In genomic region chr10:75788394-75789205, GRCh38 we compare ENCODE assay signal across 11 cellular contexts.
DNase-seq lines count a peak whose midpoint lies in the region; ATAC-seq, FAIRE-seq and TF ChIP-seq lines count a peak whose summit lies in the region.
"Had no signal": no experiment of that assay in that cellular context is flagged by ENCODE, and none has a peak within 500 bp of the region (broad histone marks: within the 10 kb centered on the region; RNA-seq: fewer than 3 reads in every experiment).

No MANE protein-coding gene starts in this region.

- ATAC-seq in GM21390 (IDR thresholded peaks at IDR 0.05; ENCODE audit: unreplicated experiment), result no peak
- ATAC-seq in SK-N-SH treated with all-trans-retinoic acid at 6 μM for 48 hours, result no peak
- ATAC-seq in HG03045 (IDR thresholded peaks at IDR 0.05; ENCODE audit: unreplicated experiment), result no peak

- DNase-seq in HT1080 (ENCODE audit: low read depth) (peak; percentile 16), stromal cell of bone marrow (ENCODE audit: low read depth) (peak; percentile 79), kidney glomerular epithelial cell (lab: John Stamatoyannopoulos, UW) (no peak)
- DNase-seq: DMS153, KBM-7, upper lobe of left lung had no signal

- H3K27me3 ChIP-seq in layer of hippocampus (ENCODE audit: control insufficient read depth, insufficient read depth, low read length), result no peaks in the 10 kb centered on the region
- H3K27me3 ChIP-seq: upper lobe of left lung had no signal

- peak; percentile 37 for FAIRE-seq in endometrium (lab: Jason Lieb, UNC)

- H3K27ac ChIP-seq in layer of hippocampus (ENCODE audit: low read depth, low read length), result peak overlapping the region; percentile 80

TF ChIP-seq in SK-N-SH treated with all-trans-retinoic acid at 6 μM for 48 hours, 23 proteins besides CTCF, POLR2A, EP300 and RAD21:
- TF ChIP-seq TCF4 (CRISPR knock-in tag; IDR thresholded peaks at IDR 0.05; ENCODE audit: borderline replicate concordance), result no peak
- TF ChIP-seq GLIS3 (CRISPR knock-in tag; IDR thresholded peaks at IDR 0.05), result no peak
- TF ChIP-seq ESRRG (CRISPR knock-in tag; IDR thresholded peaks at IDR 0.05), result no peak
- TF ChIP-seq ZFP3 (CRISPR knock-in tag; IDR thresholded peaks at IDR 0.05), result no peak
- TF ChIP-seq ZFP30 (CRISPR knock-in tag; IDR thresholded peaks at IDR 0.05), result no peak
- TF ChIP-seq BACH2 (CRISPR knock-in tag; IDR thresholded peaks at IDR 0.05; ENCODE audit: borderline replicate concordance), result no peak
- no peak for TF ChIP-seq PPARA (CRISPR knock-in tag; IDR thresholded peaks at IDR 0.05; ENCODE audit: borderline replicate concordance)
- no peak for TF ChIP-seq TOX (CRISPR knock-in tag; IDR thresholded peaks at IDR 0.05; ENCODE audit: borderline replicate concordance)
- TF ChIP-seq ZC3H10 (CRISPR knock-in tag; IDR thresholded peaks at IDR 0.05), result no peak
- no peak for TF ChIP-seq SNAI2 (CRISPR knock-in tag; IDR thresholded peaks at IDR 0.05)
- TF ChIP-seq, protein P1, sequence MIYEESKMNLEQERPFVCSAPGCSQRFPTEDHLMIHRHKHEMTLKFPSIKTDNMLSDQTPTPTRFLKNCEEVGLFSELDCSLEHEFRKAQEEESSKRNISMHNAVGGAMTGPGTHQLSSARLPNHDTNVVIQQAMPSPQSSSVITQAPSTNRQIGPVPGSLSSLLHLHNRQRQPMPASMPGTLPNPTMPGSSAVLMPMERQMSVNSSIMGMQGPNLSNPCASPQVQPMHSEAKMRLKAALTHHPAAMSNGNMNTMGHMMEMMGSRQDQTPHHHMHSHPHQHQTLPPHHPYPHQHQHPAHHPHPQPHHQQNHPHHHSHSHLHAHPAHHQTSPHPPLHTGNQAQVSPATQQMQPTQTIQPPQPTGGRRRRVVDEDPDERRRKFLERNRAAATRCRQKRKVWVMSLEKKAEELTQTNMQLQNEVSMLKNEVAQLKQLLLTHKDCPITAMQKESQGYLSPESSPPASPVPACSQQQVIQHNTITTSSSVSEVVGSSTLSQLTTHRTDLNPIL (CRISPR knock-in tag; IDR thresholded peaks at IDR 0.05; ENCODE audit: low read depth), result no peak
- TF ChIP-seq ZNF8 (CRISPR knock-in tag; IDR thresholded peaks at IDR 0.05), result no peak
- no peak for TF ChIP-seq RARB (CRISPR knock-in tag; IDR thresholded peaks at IDR 0.05)
- TF ChIP-seq PATZ1 (CRISPR knock-in tag; IDR thresholded peaks at IDR 0.05; ENCODE audit: borderline replicate concordance), result no peak
- TF ChIP-seq OSR1 (CRISPR knock-in tag; IDR thresholded peaks at IDR 0.05), result no peak
- no peak for TF ChIP-seq ZNF565 (CRISPR knock-in tag; conservative IDR thresholded peaks at IDR 0.05; ENCODE audit: low read depth)
- no peak for TF ChIP-seq CSDC2 (CRISPR knock-in tag; IDR thresholded peaks at IDR 0.05)
- TF ChIP-seq, protein P2, sequence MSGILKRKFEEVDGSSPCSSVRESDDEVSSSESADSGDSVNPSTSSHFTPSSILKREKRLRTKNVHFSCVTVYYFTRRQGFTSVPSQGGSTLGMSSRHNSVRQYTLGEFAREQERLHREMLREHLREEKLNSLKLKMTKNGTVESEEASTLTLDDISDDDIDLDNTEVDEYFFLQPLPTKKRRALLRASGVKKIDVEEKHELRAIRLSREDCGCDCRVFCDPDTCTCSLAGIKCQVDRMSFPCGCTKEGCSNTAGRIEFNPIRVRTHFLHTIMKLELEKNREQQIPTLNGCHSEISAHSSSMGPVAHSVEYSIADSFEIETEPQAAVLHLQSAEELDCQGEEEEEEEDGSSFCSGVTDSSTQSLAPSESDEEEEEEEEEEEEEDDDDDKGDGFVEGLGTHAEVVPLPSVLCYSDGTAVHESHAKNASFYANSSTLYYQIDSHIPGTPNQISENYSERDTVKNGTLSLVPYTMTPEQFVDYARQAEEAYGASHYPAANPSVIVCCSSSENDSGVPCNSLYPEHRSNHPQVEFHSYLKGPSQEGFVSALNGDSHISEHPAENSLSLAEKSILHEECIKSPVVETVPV (CRISPR knock-in tag; IDR thresholded peaks at IDR 0.05), result no peak
